ENCODE assay signal across 28 cellular contexts in the genomic region with DNA sequence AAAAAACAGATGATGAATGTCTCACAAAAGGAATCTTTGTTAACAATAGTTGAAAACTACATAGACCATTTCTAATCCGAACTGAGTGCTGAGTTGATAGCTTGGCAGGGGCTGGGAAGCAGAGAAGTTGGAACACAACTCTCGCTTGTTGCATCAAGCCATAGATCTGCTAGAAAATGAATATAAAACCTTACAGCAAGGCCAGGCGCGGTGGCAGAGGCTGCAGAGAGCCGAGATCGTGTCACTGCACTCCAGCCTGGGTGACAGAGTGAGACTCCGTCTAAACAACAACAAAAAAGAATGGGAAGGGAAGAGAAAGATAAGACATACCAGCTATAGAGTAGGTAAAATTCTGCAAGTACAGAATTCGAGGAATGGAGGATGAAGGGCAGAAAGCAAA. TPM values are rescaled to one million over a fixed set of nuclear protein-coding genes. Genes with fewer than 3 reads are reported as not detected.
DNase-seq lines count a peak whose midpoint lies in the region; ATAC-seq and TF ChIP-seq lines count a peak whose summit lies in the region.
"Had no signal": no experiment of that assay in that cellular context is flagged by ENCODE, and none has a peak within 500 bp of the region (broad histone marks: within the 10 kb centered on the region; RNA-seq: fewer than 3 reads in every experiment).

No MANE protein-coding gene starts in this region.

- H3K4me3 ChIP-seq in GM23338 (no peak overlapping the region), HCT116 (replicated peaks in 1 of 2; ENCODE audit: low read depth in 1 of 2, low read length in 2 of 2) (no peak overlapping the region), sigmoid colon (no peak overlapping the region)
- H3K4me3 ChIP-seq: BLaER1, GM12878 had no signal

- 92 to 94% methylated on average over 8 of the region's 8 CpGs for WGBS in sigmoid colon, 2 donors

- H3K9me3 Mint-ChIP-seq in GM23338: peaks cover 4% of the 10 kb centered on the region; the same call in 2 of the 3 replicates
- no peaks in the 10 kb centered on the region for H3K9me3 Mint-ChIP-seq in osteocyte (ENCODE audit: unreplicated experiment)
- H3K9me3 Mint-ChIP-seq: CD8-positive, alpha-beta memory T cell had no signal

- H3K9me2 ChIP-seq in GM23338 (ENCODE audit: insufficient read depth): peaks cover 15% of the 10 kb centered on the region
- no peaks in the 10 kb centered on the region for H3K9me2 ChIP-seq in HCT116 (ENCODE audit: insufficient read depth)

- CTCF ChIA-PET in HCT116 (lab: Charles Lee): no interaction called here

- TF ChIP-seq EP300 in sigmoid colon (IDR thresholded peaks at IDR 0.05): no peak

- no peak for TF ChIP-seq CTCF in GM23338 (conservative IDR thresholded peaks at IDR 0.05; ENCODE audit: low read depth in 2 of 2)
- TF ChIP-seq CTCF in HCT116 (IDR thresholded peaks at IDR 0.05 in 2 of 3, conservative IDR thresholded peaks at IDR 0.05 in 1 of 3; ENCODE audit: borderline replicate concordance in 1 of 3, insufficient read depth in 1 of 3, low read depth in 2 of 3, low read length in 2 of 3): no peak
- TF ChIP-seq CTCF in osteocyte (IDR thresholded peaks at IDR 0.05): no peak
- no peak for TF ChIP-seq CTCF in sigmoid colon (IDR thresholded peaks at IDR 0.05)

- H2AFZ ChIP-seq in GM23338 (peak overlapping the region; percentile 69; the same call in 1 of the 2 replicates), HCT116 (ENCODE audit: low read depth, low read length, poor library complexity, severe bottlenecking) (peak overlapping the region; percentile 4)

- no peaks in the 10 kb centered on the region for H3K27me3 ChIP-seq in GM23338 (ENCODE audit: insufficient read depth)
- no peaks in the 10 kb centered on the region for H3K27me3 ChIP-seq in HCT116 (ENCODE audit: insufficient read depth, low read length)
- no peaks in the 10 kb centered on the region for H3K27me3 ChIP-seq in sigmoid colon
- H3K27me3 ChIP-seq: BE2C, BLaER1 had no signal

- H3K9me3 ChIP-seq in HCT116 (ENCODE audit: control insufficient read depth in 1 of 2, insufficient read depth in 1 of 2, low read depth in 1 of 2, low read length in 2 of 2): no peaks in the 10 kb centered on the region
- H3K9me3 ChIP-seq in sigmoid colon: peaks cover 0 to 3% (median 0%) of the 10 kb centered on the region in 4 donors
- H3K9me3 ChIP-seq: BE2C had no signal

- H3K27ac Mint-ChIP-seq in GM23338 (no peak overlapping the region), osteocyte (ENCODE audit: unreplicated experiment) (no peak overlapping the region)
- H3K27ac Mint-ChIP-seq: CD14-positive monocyte; CD4-positive, CD25-positive, alpha-beta regulatory T cell; CD8-positive, alpha-beta memory T cell had no signal

- RAD21 ChIA-PET in HCT116 (lab: Charles Lee; ENCODE audit: low non-redundant PET in 1 of 2, low total read pairs in 2 of 2, uncharacterized antibody in 2 of 2, unreplicated experiment in 2 of 2): no interaction called here

- TF ChIP-seq RAD21 in HCT116 (IDR thresholded peaks at IDR 0.05; ENCODE audit: low read depth): no peak

- POLR2A ChIA-PET in HCT116 (lab: Charles Lee): no interaction called here

- H3K36me3 Mint-ChIP-seq in GM23338 (ENCODE audit: low read depth) (no peaks in the 10 kb centered on the region), osteocyte (ENCODE audit: unreplicated experiment) (no peaks in the 10 kb centered on the region)
- H3K36me3 Mint-ChIP-seq: CD14-positive monocyte; CD4-positive, CD25-positive, alpha-beta regulatory T cell; CD8-positive, alpha-beta memory T cell had no signal

- H3K27me3 Mint-ChIP-seq in GM23338 (ENCODE audit: insufficient read depth, low read depth, poor library complexity) (peaks cover 6% of the 10 kb centered on the region), osteocyte (ENCODE audit: unreplicated experiment) (peaks cover 7% of the 10 kb centered on the region)
- H3K27me3 Mint-ChIP-seq: CD4-positive, alpha-beta memory T cell had no signal

- H3F3A ChIP-seq in GM23338 (replicated peaks; ENCODE audit: low read depth): no peaks in the 10 kb centered on the region

- no TSS peak for BruUV-seq in HCT116 (replicated peaks; lab: Mats Ljungman, UMichigan)

- H3K27ac ChIP-seq in GM23338 (ENCODE audit: low read depth) (no peak overlapping the region), HCT116 (ENCODE audit: low read depth, low read length) (no peak overlapping the region), sigmoid colon (no peak overlapping the region)
- H3K27ac ChIP-seq: BLaER1 had no signal

- H3K4me1 Mint-ChIP-seq in GM23338 (peaks cover 3% of the 10 kb centered on the region; the same call in 1 of the 3 replicates), osteocyte (ENCODE audit: unreplicated experiment) (no peaks in the 10 kb centered on the region)
- H3K4me1 Mint-ChIP-seq: CD14-positive monocyte; CD4-positive, alpha-beta memory T cell; CD8-positive, alpha-beta memory T cell had no signal

- DNase-seq in GM23338 (ENCODE audit: low spot score) (no peak), HCT116 (ENCODE audit: low read depth, low spot score) (no peak), osteocyte (ENCODE audit: extremely low spot score, unreplicated experiment) (peak; percentile 67), amniotic stem cell (lab: John Stamatoyannopoulos, UW) (no peak), sigmoid colon (no peak)
- DNase-seq: 8988T; ACHN; BE2C; C1 segment of cervical spinal cord; CD4-positive, alpha-beta memory T cell; CD4-positive, CD25-positive, alpha-beta regulatory T cell; CD8-positive, alpha-beta memory T cell; COR-L47; DMS 273 treated with DMSO at 0.1 percent for 48 hours; DMS153; DMS53; DMS79; DND-41; EL; GDM1 had no signal

- H3K36me3 ChIP-seq in GM23338 (ENCODE audit: insufficient read depth) (no peaks in the 10 kb centered on the region), HCT116 (ENCODE audit: control insufficient read depth in 1 of 2, insufficient read depth in 2 of 2, low read length in 2 of 2) (no peaks in the 10 kb centered on the region), sigmoid colon (no peaks in the 10 kb centered on the region)
- H3K36me3 ChIP-seq: BE2C, BLaER1 had no signal

- intact Hi-C loops in HCT116 (cut with micrococcal nuclease): no loop called here
- intact Hi-C loops in sigmoid colon (cut with DNase I): no loop called here

- TF ChIP-seq POLR2A in HCT116 (IDR thresholded peaks at IDR 0.05; ENCODE audit: borderline replicate concordance, extremely low read depth, insufficient read depth, insufficient read length) (no peak), sigmoid colon (IDR thresholded peaks at IDR 0.05) (no peak)

- no peaks in the 10 kb centered on the region for H4K20me1 ChIP-seq in GM23338 (replicated peaks; ENCODE audit: insufficient read depth)
- no peaks in the 10 kb centered on the region for H4K20me1 ChIP-seq in HCT116 (ENCODE audit: insufficient read depth)
- H4K20me1 ChIP-seq: BLaER1 had no signal

- no peaks in the 10 kb centered on the region for H3K4me1 ChIP-seq in GM23338 (ENCODE audit: insufficient read depth)
- H3K4me1 ChIP-seq in HCT116 (ENCODE audit: control insufficient read depth in 1 of 2, insufficient read depth in 2 of 2, low read length in 2 of 2): no peaks in the 10 kb centered on the region
- peaks cover 0 to 11% (median 3%) of the 10 kb centered on the region in 4 donors for H3K4me1 ChIP-seq in sigmoid colon
- H3K4me1 ChIP-seq: BE2C, BLaER1 had no signal

- H3K4me3 Mint-ChIP-seq in GM23338: no peak overlapping the region
- H3K4me3 Mint-ChIP-seq in osteocyte (ENCODE audit: unreplicated experiment): no peak overlapping the region
- H3K4me3 Mint-ChIP-seq: CD14-positive monocyte; CD4-positive, alpha-beta memory T cell; CD4-positive, CD25-positive, alpha-beta regulatory T cell; CD8-positive, alpha-beta memory T cell had no signal

- H3K9ac ChIP-seq in HCT116 (ENCODE audit: low read length): no peak overlapping the region
- H3K9ac ChIP-seq: BLaER1 had no signal

- H3K79me2 ChIP-seq in GM23338 (replicated peaks; ENCODE audit: insufficient read depth) (no peaks in the 10 kb centered on the region), HCT116 (ENCODE audit: insufficient read depth, low read length) (no peaks in the 10 kb centered on the region)

- H3K4me2 ChIP-seq in GM23338 (no peak overlapping the region), HCT116 (ENCODE audit: low read length) (no peak overlapping the region)
- H3K4me2 ChIP-seq: BLaER1 had no signal

- no peak for ATAC-seq in GM23338
- no peak for ATAC-seq in HCT116
- no peak for ATAC-seq in GM21529 (IDR thresholded peaks at IDR 0.05; ENCODE audit: unreplicated experiment)
- ATAC-seq: GM12878 had no signal

TF ChIP-seq in GM23338, 12 proteins besides CTCF, POLR2A, EP300 and RAD21 (continues in another document):
- TF ChIP-seq STAT1 (IDR thresholded peaks at IDR 0.05; ENCODE audit: unreplicated experiment): no peak
- no peak for TF ChIP-seq POLR2AphosphoS5 (IDR thresholded peaks at IDR 0.05; ENCODE audit: low read depth)

TF ChIP-seq in HCT116, 20 proteins besides CTCF, POLR2A, EP300 and RAD21 (continues in another document):
- TF ChIP-seq YY1 (IDR thresholded peaks at IDR 0.05; ENCODE audit: extremely low read depth, insufficient replicate concordance, low read depth, low read length): no peak

RNA-seq across cellular contexts. Expression of a gene that starts 28.0 kb away (rescaled TPM):
- total RNA-seq in GM23338 (2014; rRNA removed; shearing (Covaris generic)): not detected in 2 replicates
- polyA plus RNA-seq in GM23338 (2016; fragmentation: Nextera tagmentation; extraction: Ambion mirVana) (not detected in 2 replicates), sigmoid colon (not detected)
- total RNA-seq in HCT116 (2021; ENCODE audit: unreplicated experiment) (not detected), osteocyte (not detected in 2 replicates), sigmoid colon (not detected)
- not detected in 2 replicates for polyA plus RNA-seq in HCT116 (2012)
- total RNA-seq: A673; CD4-positive, alpha-beta memory T cell; CD4-positive, CD25-positive, alpha-beta regulatory T cell; CD8-positive, alpha-beta memory T cell; Daoy; G401; GM12878 had no signal
- polyA plus RNA-seq: AG04450; CD14-positive monocyte; CD4-positive, alpha-beta memory T cell; CD4-positive, CD25-positive, alpha-beta regulatory T cell; CD8-positive, alpha-beta memory T cell; GM12878 had no signal

RNA-seq across cellular contexts. Expression of a gene that starts 35.9 kb away (rescaled TPM):
- total RNA-seq in GM23338 (2014; rRNA removed; shearing (Covaris generic)): 101 and 107 TPM in 2 replicates
- 32.3 and 34.0 TPM in 2 replicates for polyA plus RNA-seq in GM23338 (2016; fragmentation: Nextera tagmentation; extraction: Ambion mirVana)
- total RNA-seq in HCT116 (2021; ENCODE audit: unreplicated experiment): 39.3 TPM
- polyA plus RNA-seq in HCT116 (2012): 13.5 and 15.3 TPM in 2 replicates
- 40.6 and 43.2 TPM in 2 replicates for total RNA-seq in osteocyte
- total RNA-seq in sigmoid colon: 10 to 100 TPM in 2 of 4 donors, 1 to 10 TPM in 2; 6.6 to 11.9 (median 9.9) TPM
- polyA plus RNA-seq in sigmoid colon: 10 to 100 TPM in 1 of 3 donors, 1 to 10 TPM in 2; 3.6 to 25.9 (median 5.1) TPM
